In the genomic region with DNA sequence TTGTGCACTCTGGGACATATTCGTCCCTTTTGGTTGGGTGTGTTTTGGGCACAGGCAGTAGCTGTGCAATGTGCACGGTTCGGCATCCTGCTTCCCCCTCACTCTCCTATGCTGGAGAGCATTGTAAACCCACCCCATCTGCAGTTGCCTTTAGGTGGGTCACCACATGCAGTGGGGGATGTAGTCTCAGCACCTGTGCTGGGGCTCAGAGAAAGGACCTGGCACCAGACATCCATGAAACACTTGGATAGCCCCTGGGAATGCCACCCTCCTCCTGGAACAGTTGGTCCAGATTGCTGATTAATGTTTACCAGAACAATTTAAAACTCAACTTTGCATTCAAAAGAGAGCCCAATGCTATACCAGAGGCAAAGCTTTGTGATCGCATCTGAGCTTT, we compare ENCODE assay signal across 11 cellular contexts.
A peak's percentile ranks its signal among the peaks of the same experiment; 100 is the strongest.
DNase-seq lines count a peak whose midpoint lies in the region; ATAC-seq and TF ChIP-seq lines count a peak whose summit lies in the region.
"Had no signal": no experiment of that assay in that cellular context is flagged by ENCODE, and none has a peak within 500 bp of the region (broad histone marks: within the 10 kb centered on the region; RNA-seq: fewer than 3 reads in every experiment).

No MANE protein-coding gene starts in this region.

- dilution Hi-C loops in mammary epithelial cell (cut with HindIII; ENCODE audit: low sequenced_read_pairs): no loop called here

- H3K27me3 ChIP-seq in SK-N-SH (ENCODE audit: insufficient read depth) (no peaks in the 10 kb centered on the region), mammary epithelial cell (ENCODE audit: insufficient read depth, low read length) (no peaks in the 10 kb centered on the region), mesenchymal stem cell (ENCODE audit: control insufficient read depth in 1 of 2, insufficient read depth in 1 of 2, low read length in 2 of 2) (no peaks in the 10 kb centered on the region), thoracic aorta (replicated peaks; ENCODE audit: insufficient read depth) (no peaks in the 10 kb centered on the region)
- H3K27me3 ChIP-seq in CD4-positive, alpha-beta memory T cell (ENCODE audit: insufficient read depth, low read length): no peaks in the 10 kb centered on the region

- intact Hi-C loops in mammary epithelial cell (cut with micrococcal nuclease): loop anchor here (1.0 to 2.0 kb wide), 2 partner anchors 13 to 35 kb away; no protein-coding TSS in a partner anchor
- intact Hi-C loops in CD4-positive, alpha-beta memory T cell (cut with micrococcal nuclease): loop anchor here (10.0 kb wide), 1 partner anchor 123 kb away; a partner anchor contains a TSS

- no peaks in the 10 kb centered on the region for H3K79me2 ChIP-seq in SK-N-SH (ENCODE audit: insufficient read depth)
- H3K79me2 ChIP-seq in mammary epithelial cell (ENCODE audit: insufficient read depth, low read length): no peaks in the 10 kb centered on the region

- BruUV-seq in mammary epithelial cell (replicated peaks; lab: Mats Ljungman, UMichigan): no TSS peak

- H3K4me2 ChIP-seq in SK-N-SH: peak overlapping the region; percentile 49; the same call in 1 of the 2 replicates
- peak overlapping the region; percentile 32 for H3K4me2 ChIP-seq in mammary epithelial cell (ENCODE audit: insufficient read depth, low read depth, low read length)
- no peak overlapping the region for H3K4me2 ChIP-seq in mesenchymal stem cell (ENCODE audit: low read length, poor library complexity, severe bottlenecking)

- peaks cover 7% of the 10 kb centered on the region for H3F3A ChIP-seq in SK-N-SH (replicated peaks; ENCODE audit: insufficient read depth)

- TF ChIP-seq RAD21 in SK-N-SH (IDR thresholded peaks at IDR 0.05; ENCODE audit: low read length): no peak

- TF ChIP-seq CTCF in SK-N-SH (IDR thresholded peaks at IDR 0.05) (no peak), mammary epithelial cell (conservative IDR thresholded peaks at IDR 0.05 in 1 of 2, IDR thresholded peaks at IDR 0.05 in 1 of 2; ENCODE audit: extremely low read depth in 1 of 2, insufficient read depth in 1 of 2, low read depth in 1 of 2, low read length in 2 of 2) (no peak), thoracic aorta (IDR thresholded peaks at IDR 0.05) (no peak)

- H3K9me3 ChIP-seq in SK-N-SH (no peaks in the 10 kb centered on the region), mammary epithelial cell (replicated peaks; ENCODE audit: insufficient read depth, low read length) (no peaks in the 10 kb centered on the region), mesenchymal stem cell (ENCODE audit: control insufficient read depth, low read length) (no peaks in the 10 kb centered on the region), thoracic aorta (no peaks in the 10 kb centered on the region)
- H3K9me3 ChIP-seq in CD4-positive, alpha-beta memory T cell (ENCODE audit: control insufficient read depth in 1 of 2, low read length in 2 of 2): no peaks in the 10 kb centered on the region

- no peak overlapping the region; the same call in 1 of the 2 replicates for H2AFZ ChIP-seq in SK-N-SH (ENCODE audit: low read depth)
- H2AFZ ChIP-seq in mammary epithelial cell (ENCODE audit: low read depth, low read length): no peak overlapping the region
- no peak overlapping the region for H2AFZ ChIP-seq in mesenchymal stem cell (ENCODE audit: low read depth, low read length)

- no peak overlapping the region for H3K14ac ChIP-seq in mesenchymal stem cell (ENCODE audit: low read length in 2 of 2)

- peak overlapping the region; percentile 71 for H2BK120ac ChIP-seq in mesenchymal stem cell (ENCODE audit: low read depth, low read length)

- ATAC-seq in SK-N-SH treated with all-trans-retinoic acid at 6 μM for 48 hours (no peak; the same call in 2 of the 3 replicates), thoracic aorta (ENCODE audit: insufficient number of reproducible peaks, low FRiP score, low read depth) (no peak), HG02840 (IDR thresholded peaks at IDR 0.05; ENCODE audit: low FRiP score, unreplicated experiment) (no peak)

- H2AK5ac ChIP-seq in mesenchymal stem cell (ENCODE audit: low read length, severe bottlenecking): no peak overlapping the region

- H4K20me1 ChIP-seq in SK-N-SH (ENCODE audit: insufficient read depth) (no peaks in the 10 kb centered on the region), mammary epithelial cell (ENCODE audit: insufficient read depth, low read length) (no peaks in the 10 kb centered on the region)

- no peaks in the 10 kb centered on the region for H3K9me2 ChIP-seq in SK-N-SH

- H3K4me3 ChIP-seq in SK-N-SH (ENCODE audit: low read depth in 2 of 2, low read length in 1 of 2) (no peak overlapping the region), mammary epithelial cell (replicated peaks in 1 of 3; ENCODE audit: insufficient read depth in 1 of 3, low read depth in 2 of 3, low read length in 3 of 3) (no peak overlapping the region), mesenchymal stem cell (ENCODE audit: insufficient read depth in 1 of 2, low read depth in 1 of 2, low read length in 2 of 2) (peak overlapping the region in 1 of 2 experiments; percentile 56), thoracic aorta (peak overlapping the region; percentile 44)
- H3K4me3 ChIP-seq in CD4-positive, alpha-beta memory T cell (ENCODE audit: low read length in 2 of 2): no peak overlapping the region

- peak overlapping the region; percentile 52 to 73 for H3K4ac ChIP-seq in mesenchymal stem cell (ENCODE audit: low read depth in 1 of 2, low read length in 2 of 2)

- H2BK12ac ChIP-seq in mesenchymal stem cell (ENCODE audit: low read length in 2 of 2): peak overlapping the region; percentile 29 to 49

- 100% methylated on average over 4 of the region's 4 CpGs for WGBS in SK-N-SH (ENCODE audit: low lambda C conversion rate)
- 97% methylated on average over 4 of the region's 4 CpGs for WGBS in mammary epithelial cell (ENCODE audit: low coverage, missing lambda C conversion rate)
- WGBS in mesenchymal stem cell: 97% methylated on average over 4 of the region's 4 CpGs

- in situ Hi-C loops in mammary epithelial cell (cut with MboI; ENCODE audit: low sequenced_read_pairs in 2 of 2): no loop called here

- H2BK15ac ChIP-seq in mesenchymal stem cell (ENCODE audit: low read depth, poor library complexity, severe bottlenecking): peak overlapping the region; percentile 73

- peak overlapping the region in 1 of 8 donors; percentile 36 for H3K4me3 Mint-ChIP-seq in CD4-positive, alpha-beta memory T cell
- H3K4me3 Mint-ChIP-seq: activated CD4-positive, alpha-beta T cell treated with anti-CD3 and anti-CD28 coated beads, Interleukin-2, amount 10 ng/mL, durations not matched to agents 7 days and 5 days had no signal

- H3K79me1 ChIP-seq in mesenchymal stem cell (replicated peaks; ENCODE audit: low read length, poor library complexity, severe bottlenecking): no peaks in the 10 kb centered on the region

- H3K4me1 ChIP-seq in SK-N-SH (ENCODE audit: control insufficient read depth in 1 of 2, insufficient read depth in 2 of 2, low read depth in 1 of 2, low read length in 1 of 2) (peaks cover 8 to 18% of the 10 kb centered on the region in 2 experiments; a peak in 3 of 4 replicates), mammary epithelial cell (ENCODE audit: insufficient read depth, low read length) (peaks cover 16% of the 10 kb centered on the region), mesenchymal stem cell (ENCODE audit: control insufficient read depth, insufficient read depth, low read depth, low read length) (peaks cover 40% of the 10 kb centered on the region), thoracic aorta (ENCODE audit: control insufficient read depth in 1 of 2, low read depth in 2 of 2) (peaks cover 25 to 64% of the 10 kb centered on the region in 2 donors)
- H3K4me1 ChIP-seq in CD4-positive, alpha-beta memory T cell (ENCODE audit: insufficient read depth, low read length): peaks cover 42% of the 10 kb centered on the region

- peak overlapping the region in 1 of 7 donors; percentile 58 for H3K27ac Mint-ChIP-seq in CD4-positive, alpha-beta memory T cell
- H3K27ac Mint-ChIP-seq: activated CD4-positive, alpha-beta T cell treated with anti-CD3 and anti-CD28 coated beads, Interleukin-2, amount 10 ng/mL, durations not matched to agents 7 days and 5 days had no signal

- peak overlapping the region; percentile 15 for H4K91ac ChIP-seq in mesenchymal stem cell (ENCODE audit: low read length)

- peak overlapping the region; percentile 67 to 68 for H3K18ac ChIP-seq in mesenchymal stem cell (ENCODE audit: low read depth in 1 of 2, low read length in 2 of 2)

- H3K27ac ChIP-seq in SK-N-SH (ENCODE audit: low read depth in 2 of 2, low read length in 1 of 2) (peak overlapping the region; percentile 65 to 68; a peak in 3 of 4 replicates), mammary epithelial cell (ENCODE audit: insufficient read depth, low read depth, low read length) (no peak overlapping the region), mesenchymal stem cell (ENCODE audit: low read length, poor library complexity, severe bottlenecking) (peak overlapping the region; percentile 78), thoracic aorta (peak overlapping the region; percentile 78 to 94)
- H3K27ac ChIP-seq in CD4-positive, alpha-beta memory T cell (ENCODE audit: low read depth, low read length): no peak overlapping the region

- POLR2A ChIA-PET in SK-N-SH (lab: Yijun Ruan, JAX): no interaction called here
- POLR2A ChIA-PET in CD4-positive, alpha-beta memory T cell (lab: Charles Lee; ENCODE audit: partially characterized antibody): interaction anchor here (1.0 to 5.1 kb wide), 5 partner anchors 9 to 125 kb away, joined by 4 to 27 read pairs (median 5); a partner anchor contains a TSS

- peak; percentile 19 for DNase-seq in SK-N-SH
- DNase-seq in mammary epithelial cell: no peak
- DNase-seq in mesenchymal stem cell: no peak
- DNase-seq in thoracic aorta (ENCODE audit: low spot score): no peak
- DNase-seq in pons (ENCODE audit: low spot score): no peak
- DNase-seq in CD4-positive, alpha-beta memory T cell: no peak
- DNase-seq: 8988T; activated CD4-positive, alpha-beta T cell treated with anti-CD3 and anti-CD28 coated beads, Interleukin-2, amount 10 ng/mL, durations not matched to agents 7 days and 5 days; GDM1 had no signal

- CTCF ChIA-PET in SK-N-SH (lab: Yijun Ruan, JAX): interaction anchor here (1.1 kb wide), 1 partner anchor 262 kb away, joined by 3 read pairs; no protein-coding TSS in a partner anchor
- CTCF ChIA-PET in mammary epithelial cell (lab: Charles Lee; ENCODE audit: low non-redundant PET): interaction anchor here (0.6 kb wide), 1 partner anchor 33 kb away, joined by 3 read pairs; no protein-coding TSS in a partner anchor
- CTCF ChIA-PET in CD4-positive, alpha-beta memory T cell (lab: Charles Lee; ENCODE audit: partially characterized antibody): interaction anchor here (0.6 to 1.0 kb wide), 2 partner anchors 21 to 262 kb away, joined by 3 read pairs; no protein-coding TSS in a partner anchor

- H3K9ac ChIP-seq in SK-N-SH (peak overlapping the region; percentile 25; the same call in 1 of the 2 replicates), mammary epithelial cell (ENCODE audit: insufficient read depth, low read length) (no peak overlapping the region), mesenchymal stem cell (ENCODE audit: low read length) (peak overlapping the region; percentile 79)

- H4K8ac ChIP-seq in mesenchymal stem cell (ENCODE audit: low read length): peak overlapping the region; percentile 45

- no peaks in the 10 kb centered on the region for H3K36me3 Mint-ChIP-seq in CD4-positive, alpha-beta memory T cell

- peaks cover 16 to 54% (median 33%) of the 10 kb centered on the region in 4 donors for H3K4me1 Mint-ChIP-seq in CD4-positive, alpha-beta memory T cell

- no peaks in the 10 kb centered on the region for H3K27me3 Mint-ChIP-seq in CD4-positive, alpha-beta memory T cell
- H3K27me3 Mint-ChIP-seq: activated CD4-positive, alpha-beta T cell treated with anti-CD3 and anti-CD28 coated beads, Interleukin-2, amount 10 ng/mL, durations not matched to agents 7 days and 5 days had no signal

- no peaks in the 10 kb centered on the region for H3K9me3 Mint-ChIP-seq in CD4-positive, alpha-beta memory T cell
- H3K9me3 Mint-ChIP-seq: activated CD4-positive, alpha-beta T cell treated with anti-CD3 and anti-CD28 coated beads, Interleukin-2, amount 10 ng/mL, durations not matched to agents 7 days and 5 days had no signal

- H2BK5ac ChIP-seq in mesenchymal stem cell (ENCODE audit: low read depth, low read length, poor library complexity, severe bottlenecking): no peak overlapping the region

- no peak for TF ChIP-seq EP300 in SK-N-SH (IDR thresholded peaks at IDR 0.05; ENCODE audit: borderline replicate concordance in 1 of 2, low read depth in 1 of 2, low read length in 1 of 2)

- H3K36me3 ChIP-seq in SK-N-SH (replicated peaks in 1 of 2; ENCODE audit: control insufficient read depth in 1 of 2, insufficient read depth in 2 of 2, low read length in 1 of 2) (no peaks in the 10 kb centered on the region), mammary epithelial cell (ENCODE audit: insufficient read depth, low read length) (no peaks in the 10 kb centered on the region), mesenchymal stem cell (ENCODE audit: control insufficient read depth in 1 of 2, insufficient read depth in 2 of 2, low read depth in 1 of 2, low read length in 2 of 2) (no peaks in the 10 kb centered on the region), thoracic aorta (no peaks in the 10 kb centered on the region)
- H3K36me3 ChIP-seq in CD4-positive, alpha-beta memory T cell (ENCODE audit: insufficient read depth, low read length): no peaks in the 10 kb centered on the region

- no peak overlapping the region for H3K23ac ChIP-seq in mesenchymal stem cell (ENCODE audit: low read length in 2 of 2)

Comparison
In these comparisons a context has a peak if more than half of its experiments do, and no peak if none do; other contexts are left out.
1. H3K27ac ChIP-seq: peak in SK-N-SH (2 of 2), mesenchymal stem cell (single experiment) and thoracic aorta (2 of 2); none in mammary epithelial cell (single experiment) and CD4-positive, alpha-beta memory T cell (single experiment).